10 cellular contexts compared by ENCODE assay signal in the genomic region with DNA sequence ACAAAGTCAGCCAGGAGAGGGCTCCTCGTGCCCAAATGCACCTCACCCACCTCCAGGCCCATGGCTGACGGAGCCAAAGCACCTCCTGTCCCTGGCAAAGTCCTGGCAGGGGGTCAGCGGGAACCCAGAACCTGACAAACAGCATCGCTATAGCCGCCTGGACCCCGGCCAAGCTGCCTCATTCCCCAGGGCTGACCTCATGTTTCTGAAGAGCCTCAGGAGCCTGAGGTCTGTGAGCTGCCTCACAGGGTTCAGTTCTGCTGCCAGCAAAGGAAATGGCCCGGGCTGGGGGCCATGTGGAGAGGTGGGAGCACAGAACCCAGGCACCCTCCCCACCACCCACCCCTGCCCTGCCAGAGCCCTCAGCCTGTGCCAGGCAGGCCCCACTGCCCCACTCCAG. TPM values are rescaled to one million over a fixed set of nuclear protein-coding genes. Genes with fewer than 3 reads are reported as not detected.
DNase-seq lines count a peak whose midpoint lies in the region; FAIRE-seq and TF ChIP-seq lines count a peak whose summit lies in the region.
"Had no signal": no experiment of that assay in that cellular context is flagged by ENCODE, and none has a peak within 500 bp of the region (broad histone marks: within the 10 kb centered on the region; RNA-seq: fewer than 3 reads in every experiment).

No MANE protein-coding gene starts in this region.

- H4K20me1 ChIP-seq in H9 (ENCODE audit: control insufficient read depth, insufficient read depth, insufficient read length) (no peaks in the 10 kb centered on the region), SK-N-SH (ENCODE audit: insufficient read depth) (0 out of 2 replicates have a peak, but pooled peaks cover 3% of the 10 kb centered on the region), smooth muscle cell (ENCODE audit: low read depth) (peaks cover 1% of the 10 kb centered on the region)

- no peak overlapping the region for H2BK12ac ChIP-seq in H9 (ENCODE audit: insufficient read length, low read depth, low read length)

- H4K5ac ChIP-seq in H9 (ENCODE audit: insufficient read length, low read depth, low read length), result no peak overlapping the region

- H3K4me3 ChIP-seq in SK-N-SH (ENCODE audit: low read depth in 2 of 2, low read length in 1 of 2), result no peak overlapping the region
- H3K4me3 ChIP-seq in smooth muscle cell, result no peak overlapping the region

- no peak overlapping the region for H2BK20ac ChIP-seq in H9 (ENCODE audit: low read depth, low read length, poor library complexity, severe bottlenecking)

- H3K4me1 ChIP-seq in H9 (ENCODE audit: insufficient read depth, low read length) (peaks cover 5% of the 10 kb centered on the region; the same call in 1 of the 2 replicates), SK-N-SH (ENCODE audit: control insufficient read depth in 1 of 2, insufficient read depth in 2 of 2, low read depth in 1 of 2, low read length in 1 of 2) (peaks cover 29 to 41% of the 10 kb centered on the region in 2 experiments), smooth muscle cell (ENCODE audit: low read depth) (peaks cover 13% of the 10 kb centered on the region)

- no peaks in the 10 kb centered on the region for H3K79me1 ChIP-seq in H9 (ENCODE audit: insufficient read depth, low read depth, low read length, poor library complexity, severe bottlenecking)

- H2AK5ac ChIP-seq in H9 (ENCODE audit: insufficient read length, low read length), result no peak overlapping the region

- H2BK120ac ChIP-seq in H9 (ENCODE audit: low read depth, low read length, poor library complexity, severe bottlenecking), result no peak overlapping the region

- H3K9ac ChIP-seq in H9 (ENCODE audit: extremely low read depth, insufficient read length, low read length) (no peak overlapping the region), SK-N-SH (no peak overlapping the region), smooth muscle cell (ENCODE audit: low read depth) (no peak overlapping the region)

- POLR2A ChIA-PET in SK-N-SH (lab: Yijun Ruan, JAX), result interaction anchor here (0.8 kb wide), 1 partner anchor 207 kb away, joined by 4 read pairs; no protein-coding TSS in a partner anchor

- H3K36me3 ChIP-seq in SK-N-SH (replicated peaks in 1 of 2; ENCODE audit: control insufficient read depth in 1 of 2, insufficient read depth in 2 of 2, low read length in 1 of 2) (no peaks in the 10 kb centered on the region), smooth muscle cell (ENCODE audit: low read depth) (no peaks in the 10 kb centered on the region)

- no peaks in the 10 kb centered on the region for H3K9me2 ChIP-seq in SK-N-SH

- TF ChIP-seq RAD21 in SK-N-SH (IDR thresholded peaks at IDR 0.05; ENCODE audit: low read length), result no peak

- H3K9me3 ChIP-seq in H9 (ENCODE audit: control insufficient read depth, low read depth, low read length) (no peaks in the 10 kb centered on the region), SK-N-SH (no peaks in the 10 kb centered on the region), smooth muscle cell (replicated peaks; ENCODE audit: low read depth) (no peaks in the 10 kb centered on the region)

- TF ChIP-seq CTCF in H9 (conservative IDR thresholded peaks at IDR 0.05) (peak; percentile 19; the same call in 1 of the 3 replicates), SK-N-SH (IDR thresholded peaks at IDR 0.05) (no peak), smooth muscle cell (IDR thresholded peaks at IDR 0.05; ENCODE audit: borderline replicate concordance, insufficient read depth, poor library complexity, severe bottlenecking) (no peak)

- H4K91ac ChIP-seq in H9 (ENCODE audit: insufficient read length, low read depth, low read length), result no peak overlapping the region

- H3K27me3 ChIP-seq in H9 (ENCODE audit: insufficient read depth, low read length) (no peaks in the 10 kb centered on the region), SK-N-SH (ENCODE audit: insufficient read depth) (no peaks in the 10 kb centered on the region), smooth muscle cell (ENCODE audit: low read depth) (no peaks in the 10 kb centered on the region)

- H4K8ac ChIP-seq in H9 (replicated peaks; ENCODE audit: insufficient read length, low read depth, low read length), result no peak overlapping the region

- H3K79me2 ChIP-seq in H9 (ENCODE audit: insufficient read depth, low read length) (no peaks in the 10 kb centered on the region), SK-N-SH (ENCODE audit: insufficient read depth) (no peaks in the 10 kb centered on the region), smooth muscle cell (ENCODE audit: low read depth) (no peaks in the 10 kb centered on the region)

- TF ChIP-seq EP300 in SK-N-SH (IDR thresholded peaks at IDR 0.05; ENCODE audit: borderline replicate concordance in 1 of 2, low read depth in 1 of 2, low read length in 1 of 2), result no peak

- no peak overlapping the region for H3K4ac ChIP-seq in H9 (ENCODE audit: low read depth, low read length)

- H3K27ac ChIP-seq in H9 (ENCODE audit: insufficient read length, low read depth, low read length), result no peak overlapping the region
- H3K27ac ChIP-seq in SK-N-SH (ENCODE audit: low read depth in 2 of 2, low read length in 1 of 2), result peak overlapping the region in 1 of 2 experiments; percentile 47; a peak in 1 of 4 replicates
- no peak overlapping the region for H3K27ac ChIP-seq in smooth muscle cell (ENCODE audit: low read depth)

- no peak overlapping the region for H3K56ac ChIP-seq in H9 (ENCODE audit: insufficient read length, low read depth, low read length)

- H2AFZ ChIP-seq in H9 (ENCODE audit: low read length) (no peak overlapping the region), SK-N-SH (ENCODE audit: low read depth) (no peak overlapping the region), smooth muscle cell (ENCODE audit: low read depth) (no peak overlapping the region)

- FAIRE-seq in frontal cortex (lab: Jason Lieb, UNC), result no peak
- FAIRE-seq: GM18507 had no signal

- no peak overlapping the region for H3K4me2 ChIP-seq in H9 (ENCODE audit: insufficient read depth, insufficient read length, low read length)
- H3K4me2 ChIP-seq in SK-N-SH, result peak overlapping the region; percentile 63
- H3K4me2 ChIP-seq in smooth muscle cell, result peak overlapping the region; percentile 38

- H3K23ac ChIP-seq in H9 (ENCODE audit: insufficient read length, low read depth, low read length), result no peak overlapping the region

- no peak overlapping the region for H3K27ac Mint-ChIP-seq in H9

- H3F3A ChIP-seq in SK-N-SH (replicated peaks; ENCODE audit: insufficient read depth), result peaks cover 28% of the 10 kb centered on the region
- H3F3A ChIP-seq in smooth muscle cell (ENCODE audit: low read depth), result no peaks in the 10 kb centered on the region

- H3K14ac ChIP-seq in H9 (ENCODE audit: insufficient read depth, low read length), result no peak overlapping the region

- CTCF ChIA-PET in SK-N-SH (lab: Yijun Ruan, JAX), result interaction anchor here (0.9 to 1.1 kb wide), 2 partner anchors 111 to 175 kb away, joined by 3 read pairs; no protein-coding TSS in a partner anchor

- H3K23me2 ChIP-seq in H9 (ENCODE audit: insufficient read length, low read depth, low read length, poor library complexity, severe bottlenecking), result peaks cover under 1% of the 10 kb centered on the region

- no peaks in the 10 kb centered on the region for H3K36me3 Mint-ChIP-seq in H9 (ENCODE audit: insufficient read depth in 1 of 3, low read depth in 3 of 3)

- peaks cover 2% of the 10 kb centered on the region; the same call in 1 of the 2 replicates for H3K27me3 Mint-ChIP-seq in H9 (ENCODE audit: low read depth)

- H2BK15ac ChIP-seq in H9 (ENCODE audit: low read depth, low read length), result no peak overlapping the region

- intact Hi-C loops in cardiac septum (cut with DNase I), result loop anchor here (5.0 to 10.0 kb wide), 3 partner anchors 113 to 268 kb away; no protein-coding TSS in a partner anchor

- H3T11ph ChIP-seq in H9 (ENCODE audit: low read length), result no peak overlapping the region

- H3K4me3 Mint-ChIP-seq in H9, result no peak overlapping the region

- peaks cover 23 to 30% of the 10 kb centered on the region in 2 experiments for H3K4me1 Mint-ChIP-seq in H9

- no peak overlapping the region for H3K18ac ChIP-seq in H9 (ENCODE audit: insufficient read length, low read depth, low read length)

- DNase-seq in H9, result no peak
- DNase-seq in SK-N-SH, result peak; percentile 58
- DNase-seq in cardiac septum (ENCODE audit: low spot score), result peak; percentile 89
- DNase-seq in smooth muscle cell (lab: John Stamatoyannopoulos, UW; ENCODE audit: unreplicated experiment), result no peak
- DNase-seq in NOMO-1 treated with dmso at 0.1 percent for 144 hours (lab: John Stamatoyannopoulos, UW; ENCODE audit: unreplicated experiment), result no peak
- no peak for DNase-seq in COR-L47 (lab: John Stamatoyannopoulos, UW)
- DNase-seq in frontal cortex (ENCODE audit: low spot score in 2 of 2), result no peak
- no peak for DNase-seq in NCI-H2107 (lab: John Stamatoyannopoulos, UW)
- DNase-seq: T-helper 1 cell had no signal

- H3K9me3 Mint-ChIP-seq in H9, result no peaks in the 10 kb centered on the region

- no CpG with 5 or more reads among the region's 7 CpGs for WGBS in H9 (ENCODE audit: extremely low coverage, insufficient read length, low lambda C conversion rate)
- no CpG with 5 or more reads among the region's 7 CpGs for WGBS in SK-N-SH (ENCODE audit: low lambda C conversion rate)
- WGBS in smooth muscle cell (ENCODE audit: low lambda C conversion rate), result 55% methylated on average over 7 of the region's 7 CpGs

- H2BK5ac ChIP-seq in H9 (ENCODE audit: insufficient read length, low read length), result no peak overlapping the region

TF ChIP-seq in SK-N-SH, 30 proteins besides CTCF, POLR2A, EP300 and RAD21 (continues in another document):
- TF ChIP-seq SMC3 (IDR thresholded peaks at IDR 0.05; ENCODE audit: low read depth, low read length) (no peak), FOXJ3 (CRISPR knock-in tag; IDR thresholded peaks at IDR 0.05) (no peak), FOSL2 (IDR thresholded peaks at IDR 0.05; ENCODE audit: borderline replicate concordance, low read depth) (no peak), GATA2 (CRISPR knock-in tag; IDR thresholded peaks at IDR 0.05) (no peak)

RNA-seq across cellular contexts. Expression of a gene that starts 4.2 kb away (rescaled TPM):
- total RNA-seq in H9 (2021) (4.5 and 5.5 TPM in 2 replicates), cardiac septum (10.3 TPM), smooth muscle cell (0.76 and 0.90 TPM in 2 replicates), frontal cortex (7.3 TPM)
- polyA plus RNA-seq in SK-N-SH (2012; rRNA removed) (0.81 and 0.86 TPM in 2 replicates), smooth muscle cell (1.4 and 2.8 TPM in 2 replicates)
- polyA plus RNA-seq in SK-N-SH (2012; cell fraction: cytosol; rRNA removed), result 1.1 and 1.3 TPM in 2 replicates
- 0.20 and 0.45 TPM in 2 replicates for polyA plus RNA-seq in SK-N-SH (2012; cell fraction: nucleus; rRNA removed)

RNA-seq across cellular contexts. Expression of a gene that starts 55.3 kb away (rescaled TPM):
- 206 TPM in 2 replicates for total RNA-seq in H9 (2021)
- 24.5 and 25.8 TPM in 2 replicates for polyA plus RNA-seq in SK-N-SH (2012; rRNA removed)
- polyA plus RNA-seq in SK-N-SH (2012; cell fraction: cytosol; rRNA removed), result 39.0 and 50.0 TPM in 2 replicates
- polyA plus RNA-seq in SK-N-SH (2012; cell fraction: nucleus; rRNA removed), result 25.6 and 33.6 TPM in 2 replicates
- total RNA-seq in cardiac septum, result 133 TPM
- total RNA-seq in smooth muscle cell, result 95.0 and 105 TPM in 2 replicates
- polyA plus RNA-seq in smooth muscle cell, result 37.9 and 51.5 TPM in 2 replicates
- 66.4 TPM for total RNA-seq in frontal cortex

Comparison
In these comparisons a context has a peak if more than half of its experiments do, and no peak if none do; other contexts are left out.
1. DNase-seq: peak in SK-N-SH (single experiment) and cardiac septum (single experiment); none in H9 (single experiment), smooth muscle cell (single experiment), NOMO-1 treated with dmso at 0.1 percent for 144 hours (single experiment), COR-L47 (single experiment), frontal cortex (0 of 2) and NCI-H2107 (single experiment).